ENCODE assay signal across 8 cellular contexts in genomic region chr12:121391619-121392324, GRCh38. TPM values are rescaled to one million over a fixed set of nuclear protein-coding genes. Genes with fewer than 3 reads are reported as not detected.
DNase-seq lines count a peak whose midpoint lies in the region; ATAC-seq and TF ChIP-seq lines count a peak whose summit lies in the region.

No MANE protein-coding gene starts in this region.

- H2BK5ac ChIP-seq in neuronal stem cell (ENCODE audit: low read length), result no peak overlapping the region

- H3K4me3 ChIP-seq in Peyer's patch (peak overlapping the region in 3 of 4 donors; percentile 14 to 30 (median 18)), neuronal stem cell (ENCODE audit: low read length in 2 of 2) (no peak overlapping the region)

- no peak overlapping the region for H2AFZ ChIP-seq in neuronal stem cell (ENCODE audit: low read length)

- intact Hi-C loops in Calu3 (cut with micrococcal nuclease; ENCODE audit: unreplicated experiment), result no loop called here

- H2AK5ac ChIP-seq in neuronal stem cell (ENCODE audit: low read depth, low read length), result no peak overlapping the region

- H3K79me1 ChIP-seq in neuronal stem cell (ENCODE audit: low read depth, low read length), result no peaks in the 10 kb centered on the region

- H3K23ac ChIP-seq in neuronal stem cell (ENCODE audit: low read depth, low read length, poor library complexity), result no peak overlapping the region

- TF ChIP-seq CTCF in Peyer's patch (IDR thresholded peaks at IDR 0.05) (no peak), Calu3 (IDR thresholded peaks at IDR 0.05; ENCODE audit: unreplicated experiment) (no peak)

- H3K9me3 ChIP-seq in Peyer's patch, result no peaks in the 10 kb centered on the region
- no peaks in the 10 kb centered on the region for H3K9me3 ChIP-seq in neuronal stem cell (replicated peaks in 1 of 2; ENCODE audit: control insufficient read depth in 2 of 2, insufficient read depth in 1 of 2, low read depth in 1 of 2, low read length in 2 of 2)

- CTCF ChIA-PET in Calu3 (lab: Charles Lee), result interaction anchor here (0.6 kb wide), 1 partner anchor 8 kb away, joined by 7 read pairs; no protein-coding TSS in a partner anchor

- H3K4ac ChIP-seq in neuronal stem cell (ENCODE audit: low read length), result no peak overlapping the region

- H3K27me3 ChIP-seq in Peyer's patch (no peaks in the 10 kb centered on the region), neuronal stem cell (ENCODE audit: control insufficient read depth in 3 of 3, insufficient read depth in 3 of 3, low read depth in 1 of 3, low read length in 3 of 3) (no peaks in the 10 kb centered on the region)

- no peaks in the 10 kb centered on the region for H3K27me3 Mint-ChIP-seq in Calu3 (ENCODE audit: unreplicated experiment)

- H3K14ac ChIP-seq in neuronal stem cell (ENCODE audit: low read length), result no peak overlapping the region

- H3K36me3 Mint-ChIP-seq in Calu3 (ENCODE audit: insufficient read depth, unreplicated experiment), result no peaks in the 10 kb centered on the region

- H3K27ac Mint-ChIP-seq in Calu3 (ENCODE audit: unreplicated experiment), result no peak overlapping the region

- WGBS in neuronal stem cell (ENCODE audit: extremely low coverage in 2 of 2, insufficient read length in 2 of 2, insufficient replicate concordance in 1 of 2), 2 donors, result no CpG with 5 or more reads among the region's 10 CpGs

- no peak overlapping the region for H3K4me3 Mint-ChIP-seq in Calu3 (ENCODE audit: low read depth, unreplicated experiment)

- no peaks in the 10 kb centered on the region for H3K9me3 Mint-ChIP-seq in Calu3 (ENCODE audit: low read depth, unreplicated experiment)

- H4K91ac ChIP-seq in neuronal stem cell (ENCODE audit: low read depth, low read length, poor library complexity), result no peak overlapping the region

- no peak for ATAC-seq in GM19463 (IDR thresholded peaks at IDR 0.05; ENCODE audit: unreplicated experiment)

- H3K18ac ChIP-seq in neuronal stem cell (ENCODE audit: low read length), result no peak overlapping the region

- no peak for TF ChIP-seq POLR2A in Peyer's patch (IDR thresholded peaks at IDR 0.05)

- H3K9ac ChIP-seq in neuronal stem cell (ENCODE audit: low read depth, low read length, poor library complexity), result no peak overlapping the region

- H2BK15ac ChIP-seq in neuronal stem cell (ENCODE audit: low read length), result no peak overlapping the region

- H3K27ac ChIP-seq in Peyer's patch (peak overlapping the region; percentile 16 to 54 (median 41)), neuronal stem cell (replicated peaks; ENCODE audit: low read length) (no peak overlapping the region)

- H2BK120ac ChIP-seq in neuronal stem cell (ENCODE audit: low read depth, low read length), result no peak overlapping the region

- H3K36me3 ChIP-seq in Peyer's patch (no peaks in the 10 kb centered on the region), neuronal stem cell (replicated peaks in 1 of 2; ENCODE audit: control insufficient read depth in 2 of 2, insufficient read depth in 2 of 2, low read length in 2 of 2) (no peaks in the 10 kb centered on the region)

- BruUV-seq in Calu3 (replicated peaks; lab: Mats Ljungman, UMichigan), result no TSS peak

- no peak overlapping the region for H3K4me2 ChIP-seq in neuronal stem cell (ENCODE audit: insufficient read depth, low read length, poor library complexity, severe bottlenecking)

- no peak overlapping the region for H2BK12ac ChIP-seq in neuronal stem cell (ENCODE audit: low read length)

- no peaks in the 10 kb centered on the region for H3K4me1 ChIP-seq in Peyer's patch
- H3K4me1 ChIP-seq in neuronal stem cell (ENCODE audit: control insufficient read depth in 2 of 2, insufficient read depth in 1 of 2, low read depth in 1 of 2, low read length in 2 of 2), result peaks cover 0 to 2% of the 10 kb centered on the region in 2 donors

- peaks cover 15% of the 10 kb centered on the region for H3K4me1 Mint-ChIP-seq in Calu3 (ENCODE audit: low read depth, unreplicated experiment)

- peak; percentile 17 for DNase-seq in GM19238 (ENCODE audit: insufficient read length, low spot score)
- DNase-seq in Peyer's patch, result peak in 2 of 3 donors; percentile 26 to 55
- peak; percentile 33 for DNase-seq in fibroblast of gingiva (ENCODE audit: low read depth)
- peak in 2 of 3 donors; percentile 5 to 16 for DNase-seq in stimulated activated CD4-positive, alpha-beta T cell treated with anti-CD3 and anti-CD28 coated beads, TNF-alpha, amount 100 ng/mL, for 48 hours (ENCODE audit: low read depth in 3 of 3)
- no peak for DNase-seq in DMS153 treated with DMSO at 0.1 percent for 48 hours (lab: John Stamatoyannopoulos, UW; ENCODE audit: unreplicated experiment)
- DNase-seq in Calu3, result no peak
- no peak for DNase-seq in neuronal stem cell (ENCODE audit: low spot score)

- H4K8ac ChIP-seq in neuronal stem cell (ENCODE audit: low read depth, low read length), result no peak overlapping the region

RNA-seq across cellular contexts. Expression of gene RNF34, which starts 8.1 kb away (rescaled TPM):
- total RNA-seq in Peyer's patch, result 10 to 100 TPM; 50.4 to 83.4 (median 72.9) TPM
- total RNA-seq in Calu3 (2022), result 79.5 and 82.0 TPM in 2 replicates
- 33.5 TPM for polyA plus RNA-seq in neuronal stem cell (2013, experiment 1 of 2)
- 34.8 TPM for polyA plus RNA-seq in neuronal stem cell (2013, experiment 2 of 2)

RNA-seq across cellular contexts. Expression of gene ANAPC5, which starts 39.6 kb away (rescaled TPM):
- total RNA-seq in Peyer's patch (100 to 1,000 TPM; 101 to 381 (median 139) TPM), Calu3 (2022) (150 and 153 TPM in 2 replicates)
- polyA plus RNA-seq in neuronal stem cell (2013, experiment 1 of 2), result 108 TPM
- polyA plus RNA-seq in neuronal stem cell (2013, experiment 2 of 2), result 107 TPM

Comparison
In these comparisons a context has a peak if more than half of its experiments do, and no peak if none do; other contexts are left out.
1. DNase-seq: peak in GM19238 (single experiment), Peyer's patch (2 of 3), fibroblast of gingiva (single experiment) and stimulated activated CD4-positive, alpha-beta T cell treated with anti-CD3 and anti-CD28 coated beads, TNF-alpha, amount 100 ng/mL, for 48 hours (2 of 3); none in DMS153 treated with DMSO at 0.1 percent for 48 hours (single experiment), Calu3 (single experiment) and neuronal stem cell (single experiment).
2. H3K4me3 ChIP-seq: peak in Peyer's patch (3 of 4); none in neuronal stem cell (0 of 2).